In genomic region chr2:157830696-157831570, GRCh38 we compare ENCODE assay signal across 9 cellular contexts. TPM values are rescaled to one million over a fixed set of nuclear protein-coding genes. Genes with fewer than 3 reads are reported as not detected.
DNase-seq lines count a peak whose midpoint lies in the region; ATAC-seq, FAIRE-seq and TF ChIP-seq lines count a peak whose summit lies in the region.
"Had no signal": no experiment of that assay in that cellular context is flagged by ENCODE, and none has a peak within 500 bp of the region (broad histone marks: within the 10 kb centered on the region; RNA-seq: fewer than 3 reads in every experiment).

No MANE protein-coding gene starts in this region.

- H3K9me3 Mint-ChIP-seq in type B pancreatic cell (peaks cover 8% of the 10 kb centered on the region), T-cell (no peaks in the 10 kb centered on the region)
- H3K9me3 Mint-ChIP-seq: CD8-positive, alpha-beta T cell had no signal

- FAIRE-seq in GM19239 (lab: Jason Lieb, UNC): no peak

- CTCF ChIA-PET in T-cell (lab: Charles Lee): interaction anchor here in 1 of 2 donors (0.5 to 0.7 kb wide), 2 partner anchors 10 to 217 kb away, joined by 3 read pairs; no protein-coding TSS in a partner anchor

- no peaks in the 10 kb centered on the region for H3K27me3 ChIP-seq in kidney epithelial cell (ENCODE audit: control insufficient read depth, insufficient read depth, low read length)

- no peak overlapping the region for H3K4me3 ChIP-seq in astrocyte of the spinal cord (ENCODE audit: low read depth, low read length)
- H3K4me3 ChIP-seq in kidney epithelial cell (ENCODE audit: low read depth, low read length): no peak overlapping the region

- TF ChIP-seq CTCF in astrocyte of the spinal cord (IDR thresholded peaks at IDR 0.05; ENCODE audit: low read depth, low read length): no peak
- TF ChIP-seq CTCF in kidney epithelial cell (IDR thresholded peaks at IDR 0.05; ENCODE audit: insufficient read depth, low read length, poor library complexity, severe bottlenecking): no peak
- no peak for TF ChIP-seq CTCF in type B pancreatic cell (conservative IDR thresholded peaks at IDR 0.05)

- no peak overlapping the region for H3K4me3 Mint-ChIP-seq in type B pancreatic cell
- no peak overlapping the region for H3K4me3 Mint-ChIP-seq in T-cell
- H3K4me3 Mint-ChIP-seq: CD8-positive, alpha-beta T cell had no signal

- H3K36me3 ChIP-seq in kidney epithelial cell (ENCODE audit: control insufficient read depth, insufficient read depth, low read length): no peaks in the 10 kb centered on the region

- H3K36me3 Mint-ChIP-seq in type B pancreatic cell (peaks cover 8% of the 10 kb centered on the region), T-cell (peaks cover 9% of the 10 kb centered on the region)

- H3K27ac Mint-ChIP-seq in type B pancreatic cell (peak overlapping the region; percentile 33), T-cell (no peak overlapping the region)
- H3K27ac Mint-ChIP-seq: CD8-positive, alpha-beta T cell had no signal

- POLR2A ChIA-PET in T-cell (lab: Charles Lee): no interaction called here

- peaks cover 17% of the 10 kb centered on the region for H3K4me1 Mint-ChIP-seq in type B pancreatic cell (ENCODE audit: unreplicated experiment)
- H3K4me1 Mint-ChIP-seq in T-cell: peaks cover 29 to 37% (median 34%) of the 10 kb centered on the region in 3 donors

- in situ Hi-C loops in astrocyte of the spinal cord (cut with HindIII; ENCODE audit: low sequenced_read_pairs): no loop called here

- ATAC-seq in T-cell (replicated peaks in 1 of 4): no peak
- ATAC-seq: CD8-positive, alpha-beta T cell had no signal

- DNase-seq in NOMO-1 treated with DMSO at 0.1 percent for 48 hours (lab: John Stamatoyannopoulos, UW; ENCODE audit: unreplicated experiment) (peak; percentile 39), NOMO-1 treated with dmso at 0.1 percent for 144 hours (lab: John Stamatoyannopoulos, UW; ENCODE audit: unreplicated experiment) (no peak), astrocyte of the spinal cord (ENCODE audit: low read depth, low spot score) (peak; percentile 89), kidney epithelial cell (ENCODE audit: low read depth) (peak; percentile 96), type B pancreatic cell (ENCODE audit: extremely low spot score, unreplicated experiment) (no peak), T-cell (no peak), SK-N-DZ (ENCODE audit: low spot score) (no peak), GM19239 (ENCODE audit: insufficient read length, low spot score) (no peak)
- DNase-seq: CD8-positive, alpha-beta T cell had no signal

- no peaks in the 10 kb centered on the region for H3K27me3 Mint-ChIP-seq in type B pancreatic cell
- H3K27me3 Mint-ChIP-seq in T-cell: no peaks in the 10 kb centered on the region

RNA-seq across cellular contexts. Expression of gene ACVR1, which starts 45.2 kb away (rescaled TPM):
- total RNA-seq in kidney epithelial cell: 22.4 and 22.5 TPM in 2 replicates
- total RNA-seq in type B pancreatic cell (ENCODE audit: low replicate concordance): 13.1 and 14.3 TPM in 2 replicates
- 10 to 100 TPM; 18.3 to 31.5 (median 25.1) TPM for total RNA-seq in T-cell
- polyA plus RNA-seq in SK-N-DZ (2014; cell fraction: cytosol; rRNA removed): 4.3 and 5.4 TPM in 2 replicates
- 8.6 and 9.7 TPM in 2 replicates for polyA plus RNA-seq in SK-N-DZ (2014; cell fraction: nucleus; rRNA removed)

Comparison
In these comparisons a context has a peak if more than half of its experiments do, and no peak if none do; other contexts are left out.
1. DNase-seq: peak in NOMO-1 treated with DMSO at 0.1 percent for 48 hours (single experiment), astrocyte of the spinal cord (single experiment) and kidney epithelial cell (single experiment); none in NOMO-1 treated with dmso at 0.1 percent for 144 hours (single experiment), type B pancreatic cell (single experiment), T-cell (0 of 34), SK-N-DZ (single experiment) and GM19239 (single experiment).